24 cellular contexts compared by ENCODE assay signal in the genomic region with DNA sequence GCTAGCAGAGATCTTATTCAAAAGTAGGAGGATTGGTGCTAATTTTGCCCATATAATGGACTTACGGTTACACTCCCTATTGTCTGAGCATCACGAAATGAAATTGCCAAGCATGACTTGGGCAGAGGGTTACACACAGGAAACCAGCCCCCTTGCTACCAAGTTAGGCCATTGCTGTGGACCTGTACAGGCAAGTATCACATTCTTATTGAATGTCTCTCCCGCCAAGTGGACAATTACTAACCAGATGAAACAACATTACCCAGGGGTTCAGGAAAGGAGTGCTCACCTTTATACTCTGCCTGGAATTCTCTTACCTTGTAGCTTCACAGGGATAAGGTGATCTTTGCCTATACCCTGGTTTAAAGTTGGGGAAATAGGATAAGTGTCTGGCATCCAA.
"Had no signal": no experiment of that assay in that cellular context is flagged by ENCODE, and none has a peak within 500 bp of the region (broad histone marks: within the 10 kb centered on the region; RNA-seq: fewer than 3 reads in every experiment).

No MANE protein-coding gene starts in this region.

- H3K36me3 ChIP-seq: neural progenitor cell, ovary, right lobe of liver, sigmoid colon, stomach, thoracic aorta, thyroid gland, tibial nerve, upper lobe of left lung, vagina had no signal

- H3K4me3 ChIP-seq: neural progenitor cell, ovary, psoas muscle, right lobe of liver, sigmoid colon, stomach, thoracic aorta, thyroid gland, tibial nerve, upper lobe of left lung, vagina had no signal

- H3K4me1 ChIP-seq: neural progenitor cell, parathyroid adenoma, psoas muscle, sigmoid colon, thyroid gland, tibial nerve, upper lobe of left lung, vagina had no signal

- FAIRE-seq: small intestine, urothelium cell line had no signal

- H3K27ac ChIP-seq: neural progenitor cell, ovary, parathyroid adenoma, psoas muscle, right lobe of liver, sigmoid colon, stomach, thoracic aorta, thyroid gland, tibial nerve, upper lobe of left lung, vagina had no signal

- DNase-seq: occipital lobe; ovary; posterior cingulate gyrus; psoas muscle; right cardiac atrium; right lobe of liver; sigmoid colon; small intestine; stimulated activated CD4-positive, alpha-beta T cell treated with anti-CD3 and anti-CD28 coated beads, Interleukin-15, amount 100 ng/mL, for 24 hours; stimulated activated CD4-positive, alpha-beta T cell treated with anti-CD3 and anti-CD28 coated beads, Interleukin-2, amount 100 ng/mL, for 24 hours; stimulated activated CD4-positive, alpha-beta T cell treated with anti-CD3 and anti-CD28 coated beads, Interleukin-2, amount 100 ng/mL, for 48 hours; stimulated activated CD4-positive, alpha-beta T cell treated with anti-CD3 and anti-CD28 coated beads, Interleukin-4, amount 100 ng/mL, for 24 hours; stimulated activated naive B cell treated with anti-CD40 and anti-IgM and Interleukin-4, amounts not matched to agents 10 μg/mL and 1 μg/mL and 100 μg/mL, for 72 hours; stimulated activated naive CD4-positive, alpha-beta T cell treated with Interleukin-2 at 50 U/mL for 16 hours; stomach; thyroid gland; trophoblast cell; upper lobe of left lung had no signal

- H3K27me3 ChIP-seq: neural progenitor cell, ovary, right lobe of liver, sigmoid colon, stomach, thyroid gland, tibial nerve, upper lobe of left lung, vagina had no signal

- H3K9me3 ChIP-seq: ovary, psoas muscle, right lobe of liver, sigmoid colon, stomach, thoracic aorta, thyroid gland, upper lobe of left lung, vagina had no signal
